11 cellular contexts compared by ENCODE assay signal in the genomic region with DNA sequence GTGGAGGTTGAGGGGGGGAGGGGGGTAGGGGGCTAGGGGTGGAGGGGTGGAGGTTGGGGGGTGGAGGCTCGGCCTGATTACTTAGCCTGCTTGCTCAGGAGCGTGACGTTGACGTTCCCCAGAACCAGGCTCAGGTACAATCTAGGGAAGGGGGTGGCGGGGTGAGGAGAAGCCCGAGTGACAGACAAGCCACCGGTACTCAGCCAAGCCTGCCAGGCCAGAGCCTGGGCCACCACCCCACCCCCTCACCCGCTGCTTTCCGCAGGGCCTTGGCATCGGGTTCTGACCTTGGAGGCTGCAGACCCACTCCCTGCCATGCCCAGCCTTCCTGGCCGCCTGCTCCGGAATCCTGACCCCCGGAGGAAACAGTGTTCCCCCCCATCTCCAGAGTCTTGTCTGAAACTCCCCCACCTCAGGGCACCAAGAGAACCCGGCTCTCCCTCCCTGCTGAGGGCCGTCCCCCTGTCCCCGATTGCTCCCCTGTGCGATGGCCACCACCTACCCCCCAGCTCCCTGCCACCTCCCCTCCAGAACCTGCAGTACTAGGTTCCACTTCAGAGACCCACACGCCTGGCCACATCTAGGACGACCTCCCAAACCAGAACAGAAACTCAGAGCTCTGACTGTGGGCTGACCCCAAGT. TPM values are rescaled to one million over a fixed set of nuclear protein-coding genes. Genes with fewer than 3 reads are reported as not detected.
DNase-seq lines count a peak whose midpoint lies in the region; ATAC-seq, FAIRE-seq and TF ChIP-seq lines count a peak whose summit lies in the region.
"Had no signal": no experiment of that assay in that cellular context is flagged by ENCODE, and none has a peak within 500 bp of the region (broad histone marks: within the 10 kb centered on the region; RNA-seq: fewer than 3 reads in every experiment).

No MANE protein-coding gene starts in this region.

- peaks cover 9% of the 10 kb centered on the region for H3K36me3 Mint-ChIP-seq in brain
- peaks cover 32 to 47% of the 10 kb centered on the region in 2 donors for H3K36me3 Mint-ChIP-seq in stimulated activated naive B cell treated with anti-CD40 and anti-IgM and Interleukin-4, amounts not matched to agents 10 μg/mL and 1 μg/mL and 100 μg/mL, for 72 hours

- no peaks in the 10 kb centered on the region for H3K27me3 ChIP-seq in liver (ENCODE audit: control insufficient read depth in 4 of 4, insufficient read depth in 4 of 4, low read length in 3 of 4)

- no peaks in the 10 kb centered on the region for H3K27me3 Mint-ChIP-seq in brain
- no peaks in the 10 kb centered on the region for H3K27me3 Mint-ChIP-seq in stimulated activated naive B cell treated with anti-CD40 and anti-IgM and Interleukin-4, amounts not matched to agents 10 μg/mL and 1 μg/mL and 100 μg/mL, for 72 hours
- H3K27me3 Mint-ChIP-seq: activated CD8-positive, alpha-beta memory T cell treated with anti-CD3 and anti-CD28 coated beads, Interleukin-2, amount 10 ng/mL, durations not matched to agents 7 days and 5 days had no signal

- H3K9me3 ChIP-seq in liver (ENCODE audit: control insufficient read depth in 4 of 4, low read length in 3 of 4): no peaks in the 10 kb centered on the region

- 34% methylated on average over 19 of the region's 19 CpGs for WGBS in liver

- H3K4me1 Mint-ChIP-seq in brain: peaks cover 30% of the 10 kb centered on the region
- peaks cover 31 to 40% of the 10 kb centered on the region in 2 donors for H3K4me1 Mint-ChIP-seq in stimulated activated naive B cell treated with anti-CD40 and anti-IgM and Interleukin-4, amounts not matched to agents 10 μg/mL and 1 μg/mL and 100 μg/mL, for 72 hours

- H3K4me3 ChIP-seq in liver (ENCODE audit: low read depth in 1 of 3, low read length in 3 of 3): no peak overlapping the region

- TF ChIP-seq RAD21 in liver (IDR thresholded peaks at IDR 0.05): no peak

- H3K4me3 Mint-ChIP-seq in brain: no peak overlapping the region
- peak overlapping the region in 1 of 2 donors; percentile 49 for H3K4me3 Mint-ChIP-seq in stimulated activated naive B cell treated with anti-CD40 and anti-IgM and Interleukin-4, amounts not matched to agents 10 μg/mL and 1 μg/mL and 100 μg/mL, for 72 hours
- H3K4me3 Mint-ChIP-seq: activated CD8-positive, alpha-beta memory T cell treated with anti-CD3 and anti-CD28 coated beads, Interleukin-2, amount 10 ng/mL, durations not matched to agents 7 days and 5 days had no signal

- DNase-seq in GM20000 (ENCODE audit: low spot score): peak; percentile 55
- DNase-seq in stimulated activated naive B cell treated with anti-CD40 and anti-IgM and Interleukin-4, amounts not matched to agents 10 μg/mL and 1 μg/mL and 100 μg/mL, for 72 hours: no peak
- no peak for DNase-seq in urothelium cell line (ENCODE audit: low spot score)
- DNase-seq in stimulated activated CD4-positive, alpha-beta T cell treated with anti-CD3 and anti-CD28 coated beads, Interleukin-4, amount 100 ng/mL, for 4 hours: no peak
- DNase-seq: activated CD8-positive, alpha-beta memory T cell treated with anti-CD3 and anti-CD28 coated beads, Interleukin-2, amount 10 ng/mL, durations not matched to agents 7 days and 5 days; effector CD8-positive, alpha-beta T cell; NCI-H1930 had no signal

- no peak for ATAC-seq in stimulated activated naive B cell treated with anti-CD40 and anti-IgM and Interleukin-4, amounts not matched to agents 10 μg/mL and 1 μg/mL and 100 μg/mL, for 72 hours (replicated peaks)
- ATAC-seq in HG02840 (IDR thresholded peaks at IDR 0.05; ENCODE audit: low FRiP score, unreplicated experiment): no peak
- ATAC-seq in HG03196 (IDR thresholded peaks at IDR 0.05; ENCODE audit: unreplicated experiment): no peak
- ATAC-seq: activated CD8-positive, alpha-beta memory T cell treated with anti-CD3 and anti-CD28 coated beads, Interleukin-2, amount 10 ng/mL, durations not matched to agents 7 days and 5 days had no signal

- no peak overlapping the region for H3K9ac ChIP-seq in liver (ENCODE audit: low read depth in 1 of 2, low read length in 2 of 2)

- TF ChIP-seq CTCF in GM20000 (IDR thresholded peaks at IDR 0.05; ENCODE audit: extremely low read depth, missing control alignments): no peak
- TF ChIP-seq CTCF in brain (conservative IDR thresholded peaks at IDR 0.05): no peak
- no peak for TF ChIP-seq CTCF in liver (IDR thresholded peaks at IDR 0.05; ENCODE audit: low read depth, low read length, missing input control)

- H3K4me1 ChIP-seq in liver (ENCODE audit: control insufficient read depth in 4 of 4, insufficient read depth in 4 of 4, low read length in 3 of 4): peaks cover 6 to 59% (median 26%) of the 10 kb centered on the region in 4 donors

- peak overlapping the region; percentile 21 to 45 for H3K27ac ChIP-seq in liver (ENCODE audit: low read depth in 1 of 2, low read length in 2 of 2)

- no peak for FAIRE-seq in urothelium cell line (lab: Jason Lieb, UNC)

- H3K27ac Mint-ChIP-seq in brain: peak overlapping the region in 4 of 5 experiments; percentile 44 to 79 (median 63)
- H3K27ac Mint-ChIP-seq in stimulated activated naive B cell treated with anti-CD40 and anti-IgM and Interleukin-4, amounts not matched to agents 10 μg/mL and 1 μg/mL and 100 μg/mL, for 72 hours: peak overlapping the region; percentile 63
- H3K27ac Mint-ChIP-seq: activated CD8-positive, alpha-beta memory T cell treated with anti-CD3 and anti-CD28 coated beads, Interleukin-2, amount 10 ng/mL, durations not matched to agents 7 days and 5 days had no signal

- H3K36me3 ChIP-seq in liver (ENCODE audit: control insufficient read depth in 4 of 4, insufficient read depth in 3 of 4, low read depth in 1 of 4, low read length in 3 of 4): peaks cover 7 to 33% (median 17%) of the 10 kb centered on the region in 4 donors

- no peaks in the 10 kb centered on the region for H3K9me3 Mint-ChIP-seq in brain
- no peaks in the 10 kb centered on the region for H3K9me3 Mint-ChIP-seq in stimulated activated naive B cell treated with anti-CD40 and anti-IgM and Interleukin-4, amounts not matched to agents 10 μg/mL and 1 μg/mL and 100 μg/mL, for 72 hours

TF ChIP-seq in liver, 16 proteins besides CTCF, POLR2A, EP300 and RAD21:
- TF ChIP-seq EGR1 (IDR thresholded peaks at IDR 0.05; ENCODE audit: low read depth in 2 of 2): no peak
- TF ChIP-seq HNF4G (IDR thresholded peaks at IDR 0.05): no peak
- TF ChIP-seq JUND (IDR thresholded peaks at IDR 0.05): no peak
- no peak for TF ChIP-seq RXRA (IDR thresholded peaks at IDR 0.05)
- TF ChIP-seq YY1 (IDR thresholded peaks at IDR 0.05): no peak
- TF ChIP-seq, protein P1, sequence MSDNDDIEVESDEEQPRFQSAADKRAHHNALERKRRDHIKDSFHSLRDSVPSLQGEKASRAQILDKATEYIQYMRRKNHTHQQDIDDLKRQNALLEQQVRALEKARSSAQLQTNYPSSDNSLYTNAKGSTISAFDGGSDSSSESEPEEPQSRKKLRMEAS (IDR thresholded peaks at IDR 0.05): no peak
- TF ChIP-seq TAF1 (conservative IDR thresholded peaks at IDR 0.05): no peak
- TF ChIP-seq HNF4A (conservative IDR thresholded peaks at IDR 0.05): no peak
- no peak for TF ChIP-seq GABPA (IDR thresholded peaks at IDR 0.05 in 1 of 2, conservative IDR thresholded peaks at IDR 0.05 in 1 of 2)
- TF ChIP-seq, protein P2, sequence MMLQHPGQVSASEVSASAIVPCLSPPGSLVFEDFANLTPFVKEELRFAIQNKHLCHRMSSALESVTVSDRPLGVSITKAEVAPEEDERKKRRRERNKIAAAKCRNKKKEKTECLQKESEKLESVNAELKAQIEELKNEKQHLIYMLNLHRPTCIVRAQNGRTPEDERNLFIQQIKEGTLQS (IDR thresholded peaks at IDR 0.05): no peak
- TF ChIP-seq, protein P3, sequence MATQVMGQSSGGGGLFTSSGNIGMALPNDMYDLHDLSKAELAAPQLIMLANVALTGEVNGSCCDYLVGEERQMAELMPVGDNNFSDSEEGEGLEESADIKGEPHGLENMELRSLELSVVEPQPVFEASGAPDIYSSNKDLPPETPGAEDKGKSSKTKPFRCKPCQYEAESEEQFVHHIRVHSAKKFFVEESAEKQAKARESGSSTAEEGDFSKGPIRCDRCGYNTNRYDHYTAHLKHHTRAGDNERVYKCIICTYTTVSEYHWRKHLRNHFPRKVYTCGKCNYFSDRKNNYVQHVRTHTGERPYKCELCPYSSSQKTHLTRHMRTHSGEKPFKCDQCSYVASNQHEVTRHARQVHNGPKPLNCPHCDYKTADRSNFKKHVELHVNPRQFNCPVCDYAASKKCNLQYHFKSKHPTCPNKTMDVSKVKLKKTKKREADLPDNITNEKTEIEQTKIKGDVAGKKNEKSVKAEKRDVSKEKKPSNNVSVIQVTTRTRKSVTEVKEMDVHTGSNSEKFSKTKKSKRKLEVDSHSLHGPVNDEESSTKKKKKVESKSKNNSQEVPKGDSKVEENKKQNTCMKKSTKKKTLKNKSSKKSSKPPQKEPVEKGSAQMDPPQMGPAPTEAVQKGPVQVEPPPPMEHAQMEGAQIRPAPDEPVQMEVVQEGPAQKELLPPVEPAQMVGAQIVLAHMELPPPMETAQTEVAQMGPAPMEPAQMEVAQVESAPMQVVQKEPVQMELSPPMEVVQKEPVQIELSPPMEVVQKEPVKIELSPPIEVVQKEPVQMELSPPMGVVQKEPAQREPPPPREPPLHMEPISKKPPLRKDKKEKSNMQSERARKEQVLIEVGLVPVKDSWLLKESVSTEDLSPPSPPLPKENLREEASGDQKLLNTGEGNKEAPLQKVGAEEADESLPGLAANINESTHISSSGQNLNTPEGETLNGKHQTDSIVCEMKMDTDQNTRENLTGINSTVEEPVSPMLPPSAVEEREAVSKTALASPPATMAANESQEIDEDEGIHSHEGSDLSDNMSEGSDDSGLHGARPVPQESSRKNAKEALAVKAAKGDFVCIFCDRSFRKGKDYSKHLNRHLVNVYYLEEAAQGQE (IDR thresholded peaks at IDR 0.05): no peak
TF ChIP-seq in liver: peak in this region for 0.

RNA-seq across cellular contexts. Expression of a gene that starts 5.2 kb away (rescaled TPM):
- 38.3 TPM for polyA plus RNA-seq in brain (ENCODE audit: insufficient read depth, low read depth, low replicate concordance)
- total RNA-seq in liver: 10 to 100 TPM; 18.7 to 29.5 TPM
- 10 to 100 TPM; 34.8 to 73.9 TPM for polyA plus RNA-seq in liver

RNA-seq across cellular contexts. Expression of a gene that starts 58.6 kb away (rescaled TPM):
- polyA plus RNA-seq in brain (ENCODE audit: insufficient read depth, low read depth, low replicate concordance) (50.7 TPM), liver (10 to 100 TPM; 16.4 to 27.5 TPM)
- total RNA-seq in liver: 10 to 100 TPM; 16.7 to 17.6 TPM

RNA-seq across cellular contexts. Expression of a gene that starts 58.7 kb away (rescaled TPM):
- 276 TPM for polyA plus RNA-seq in brain (ENCODE audit: insufficient read depth, low read depth, low replicate concordance)
- total RNA-seq in liver: 10 to 100 TPM; 33.6 to 84.7 TPM
- polyA plus RNA-seq in liver: 100 to 1,000 TPM; 241 to 275 TPM
